In genomic region chr13:41935501-41935900, GRCh38 we compare ENCODE assay signal across 16 cellular contexts. TPM values are rescaled to one million over a fixed set of nuclear protein-coding genes. Genes with fewer than 3 reads are reported as not detected.
DNase-seq lines count a peak whose midpoint lies in the region; ATAC-seq, FAIRE-seq and TF ChIP-seq lines count a peak whose summit lies in the region.
"Had no signal": no experiment of that assay in that cellular context is flagged by ENCODE, and none has a peak within 500 bp of the region (broad histone marks: within the 10 kb centered on the region; RNA-seq: fewer than 3 reads in every experiment).

No MANE protein-coding gene starts in this region.

- peaks cover 19% of the 10 kb centered on the region for H3K4me1 ChIP-seq in HepG2 (ENCODE audit: insufficient read depth, low read length)
- peaks cover 0 to 19% (median 5%) of the 10 kb centered on the region in 4 donors for H3K4me1 ChIP-seq in right lobe of liver
- H3K4me1 ChIP-seq in K562 (replicated peaks in 1 of 2; ENCODE audit: control insufficient read depth in 2 of 2, insufficient read depth in 2 of 2, low read length in 2 of 2), result no peaks in the 10 kb centered on the region
- no peaks in the 10 kb centered on the region for H3K4me1 ChIP-seq in mucosa of descending colon (ENCODE audit: low read depth)

- WGBS in HepG2 (ENCODE audit: low lambda C conversion rate), result 89% methylated on average over 1 of the region's 1 CpG
- 67% methylated on average over 1 of the region's 1 CpG for WGBS in right lobe of liver (ENCODE audit: insufficient coverage, low coverage, low lambda C conversion rate, missing lambda C conversion rate)
- 38% methylated on average over 1 of the region's 1 CpG for WGBS in K562 (ENCODE audit: insufficient coverage, low coverage, missing lambda C conversion rate)

- no peak overlapping the region for H3K9ac ChIP-seq in HepG2 (ENCODE audit: insufficient read depth, low read depth, low read length)
- H3K9ac ChIP-seq in K562 (ENCODE audit: insufficient read depth in 1 of 2, low read depth in 2 of 2, low read length in 2 of 2), result no peak overlapping the region
- H3K9ac ChIP-seq: GM23248 had no signal

- TF ChIP-seq RAD21 in HepG2 (CRISPR knock-in tag; IDR thresholded peaks at IDR 0.05) (no peak), K562 (CRISPR knock-in tag; conservative IDR thresholded peaks at IDR 0.05 in 1 of 2, IDR thresholded peaks at IDR 0.05 in 1 of 2) (no peak)

- TF ChIP-seq CTCF in HepG2 (CRISPR knock-in tag; IDR thresholded peaks at IDR 0.05) (no peak), right lobe of liver (IDR thresholded peaks at IDR 0.05) (no peak), K562 (IDR thresholded peaks at IDR 0.05 in 2 of 3, conservative IDR thresholded peaks at IDR 0.05 in 1 of 3; ENCODE audit: insufficient read depth in 2 of 3, low read depth in 1 of 3, low read length in 3 of 3) (no peak), mucosa of descending colon (IDR thresholded peaks at IDR 0.05) (no peak)

- DNase-seq in HepG2 (ENCODE audit: low spot score) (no peak), right lobe of liver (no peak), K562 (ENCODE audit: extremely low read depth in 1 of 4, low spot score in 3 of 4) (no peak), mucosa of descending colon (peak in 1 of 3 donors; percentile 13), cortex of kidney (lab: John Stamatoyannopoulos, UW) (no peak), activated gamma-delta T cell (lab: John Stamatoyannopoulos, UW) (no peak)
- DNase-seq: C1 segment of cervical spinal cord; Calu3; CD4-positive, alpha-beta memory T cell; COR-L47; DMS53; DMS79 treated with DMSO at 0.1 percent for 48 hours; GM23248; H7; HCEC 1CT had no signal

- TF ChIP-seq POLR2A in HepG2 (IDR thresholded peaks at IDR 0.05; ENCODE audit: insufficient read depth in 1 of 2, low read depth in 2 of 2, low read length in 2 of 2), result no peak
- no peak for TF ChIP-seq POLR2A in right lobe of liver (IDR thresholded peaks at IDR 0.05)
- TF ChIP-seq POLR2A in K562 (conservative IDR thresholded peaks at IDR 0.05), result no peak

- ATAC-seq in HepG2 (no peak), right lobe of liver (no peak), K562 (0 out of 3 replicates have a peak, but pooled peaks have one; percentile 37), mucosa of descending colon (peak; percentile 55)

- H3K27me3 ChIP-seq in HepG2 (ENCODE audit: control insufficient read depth in 1 of 2, insufficient read depth in 2 of 2, low read length in 2 of 2) (no peaks in the 10 kb centered on the region), right lobe of liver (no peaks in the 10 kb centered on the region), K562 (ENCODE audit: control insufficient read depth in 2 of 2, insufficient read depth in 2 of 2, low read length in 2 of 2) (no peaks in the 10 kb centered on the region)

- H3K36me3 ChIP-seq in HepG2 (replicated peaks in 1 of 2; ENCODE audit: control insufficient read depth in 1 of 2, insufficient read depth in 2 of 2, low read length in 2 of 2) (0 out of 5 replicates have a peak, but pooled peaks cover 0 to 5% of the 10 kb centered on the region in 2 experiments), right lobe of liver (no peaks in the 10 kb centered on the region), K562 (ENCODE audit: control insufficient read depth, insufficient read depth, low read length) (peaks cover 11% of the 10 kb centered on the region; the same call in 1 of the 3 replicates), mucosa of descending colon (ENCODE audit: low read depth) (no peaks in the 10 kb centered on the region)

- H3K27ac ChIP-seq in HepG2 (ENCODE audit: extremely low read length, insufficient read depth, low read length) (no peak overlapping the region), right lobe of liver (no peak overlapping the region), K562 (ENCODE audit: extremely low read depth, low read depth, low read length) (no peak overlapping the region)
- H3K27ac ChIP-seq: GM23248 had no signal

- intact Hi-C loops in HepG2 (cut with micrococcal nuclease; ENCODE audit: unreplicated experiment) (no loop called here), right lobe of liver (cut with DNase I) (no loop called here), K562 (cut with micrococcal nuclease) (no loop called here), mucosa of descending colon (cut with DNase I, micrococcal nuclease) (no loop called here)

- no peaks in the 10 kb centered on the region for H4K20me1 ChIP-seq in HepG2 (ENCODE audit: insufficient read depth, low read length)
- no peaks in the 10 kb centered on the region for H4K20me1 ChIP-seq in K562 (replicated peaks; ENCODE audit: control insufficient read depth, insufficient read depth, low read length)

- no peak for FAIRE-seq in HepG2 (lab: Jason Lieb, UNC)
- no peak for FAIRE-seq in K562 (lab: Jason Lieb, UNC)
- FAIRE-seq: H1 had no signal

- TF ChIP-seq EP300 in HepG2 (IDR thresholded peaks at IDR 0.05; ENCODE audit: low read depth in 2 of 2, low read length in 2 of 2) (no peak), HepG2 (CRISPR knock-in tag; IDR thresholded peaks at IDR 0.05; ENCODE audit: borderline replicate concordance) (no peak), K562 (IDR thresholded peaks at IDR 0.05; ENCODE audit: low read length) (no peak)

- no TSS peak for BruUV-seq in HepG2 (replicated peaks; lab: Mats Ljungman, UMichigan)
- BruUV-seq in K562 (replicated peaks; lab: Mats Ljungman, UMichigan), result no TSS peak

- H3K9me3 ChIP-seq in HepG2 (ENCODE audit: low read length), result no peaks in the 10 kb centered on the region; the same call in 1 of the 2 replicates
- no peaks in the 10 kb centered on the region for H3K9me3 ChIP-seq in right lobe of liver
- no peaks in the 10 kb centered on the region for H3K9me3 ChIP-seq in K562 (replicated peaks; ENCODE audit: control insufficient read depth, insufficient read depth, low read depth, low read length)
- H3K9me3 ChIP-seq in mucosa of descending colon, result no peaks in the 10 kb centered on the region

- H3K79me2 ChIP-seq in HepG2 (ENCODE audit: insufficient read depth, low read length), result peaks cover 12% of the 10 kb centered on the region
- H3K79me2 ChIP-seq in K562 (ENCODE audit: control insufficient read depth, insufficient read depth, low read length), result peaks cover 29% of the 10 kb centered on the region

- H3K4me2 ChIP-seq in HepG2 (ENCODE audit: low read depth, low read length), result 0 out of 2 replicates have a peak overlapping the region, but pooled peaks have one; percentile 3
- H3K4me2 ChIP-seq in K562 (ENCODE audit: insufficient read depth, low read length), result no peak overlapping the region

- no peak overlapping the region for H3K4me3 ChIP-seq in HepG2 (replicated peaks in 1 of 3; ENCODE audit: insufficient read depth in 1 of 3, low read depth in 2 of 3, low read length in 3 of 3)
- no peak overlapping the region for H3K4me3 ChIP-seq in right lobe of liver
- H3K4me3 ChIP-seq in K562, result no peak overlapping the region
- H3K4me3 ChIP-seq in mucosa of descending colon, result no peak overlapping the region
- H3K4me3 ChIP-seq: GM23248 had no signal

- H2AFZ ChIP-seq in HepG2 (ENCODE audit: low read length), result no peak overlapping the region
- no peak overlapping the region for H2AFZ ChIP-seq in K562 (ENCODE audit: low read depth, low read length)
- H2AFZ ChIP-seq: GM23248 had no signal

- H3K9me1 ChIP-seq in K562 (ENCODE audit: control insufficient read depth, insufficient read depth, low read length), result no peaks in the 10 kb centered on the region

- CTCF ChIA-PET in HepG2 (lab: Yijun Ruan, JAX; ENCODE audit: low intra/inter-chr PET ratio, low total read pairs) (no interaction called here), K562 (lab: Yijun Ruan, JAX; ENCODE audit: low intra/inter-chr PET ratio) (no interaction called here)

- in situ Hi-C loops in HepG2 (cut with HindIII; ENCODE audit: extremely low pct_ligation_motif_present, low pct_unique_long_range_greater_than_20kb) (no loop called here), K562 (cut with MboI) (no loop called here)

- POLR2A ChIA-PET in HepG2 (lab: Yijun Ruan, JAX) (no interaction called here), K562 (lab: Yijun Ruan, JAX) (interaction anchor here (1.1 kb wide), 1 partner anchor 24 kb away, joined by 3 read pairs; no protein-coding TSS in a partner anchor)

RNA-seq across cellular contexts. Expression of gene VWA8, which starts 25.4 kb away (rescaled TPM):
- 16.0 and 17.3 TPM in 2 replicates for total RNA-seq in HepG2 (2016; rRNA removed; fragmentation: Illumina TruSeq; extraction: Trizol)
- total RNA-seq in HepG2 (2016; cell fraction: cytosol; rRNA removed; fragmentation: Illumina TruSeq; extraction: Trizol; ENCODE audit: low read depth), result 29.5 and 36.0 TPM in 2 replicates
- total RNA-seq in HepG2 (2016; cell fraction: insoluble cytoplasmic fraction; rRNA removed; fragmentation: Illumina TruSeq; extraction: Trizol), result 14.3 and 15.4 TPM in 2 replicates
- total RNA-seq in HepG2 (2016; cell fraction: membrane; rRNA removed; fragmentation: Illumina TruSeq; extraction: Trizol), result 8.3 and 9.1 TPM in 2 replicates
- 37.4 and 38.1 TPM in 2 replicates for total RNA-seq in HepG2 (2016; cell fraction: nucleus; rRNA removed; fragmentation: Illumina TruSeq; extraction: Trizol)
- 7.4 and 9.1 TPM in 2 replicates for polyA plus RNA-seq in HepG2 (2011; rRNA removed)
- polyA plus RNA-seq in HepG2 (2011; cell fraction: cytosol; rRNA removed), result 4.4 and 6.1 TPM in 2 replicates
- polyA plus RNA-seq in HepG2 (2011; cell fraction: nucleus; rRNA removed), result 8.4 and 9.0 TPM in 2 replicates
- polyA plus RNA-seq in HepG2 (2012), result 9.2 and 9.8 TPM in 2 replicates
- polyA plus RNA-seq in HepG2 (2016; cell fraction: cytosol; fragmentation: Illumina TruSeq; extraction: Trizol; ENCODE audit: low read depth), result 0.53 and 0.77 TPM in 2 replicates
- 11.1 and 11.5 TPM in 2 replicates for polyA plus RNA-seq in HepG2 (2016; cell fraction: insoluble cytoplasmic fraction; fragmentation: Illumina TruSeq; extraction: Trizol; ENCODE audit: low read depth)
- 1.3 and 1.6 TPM in 2 replicates for polyA plus RNA-seq in HepG2 (2016; cell fraction: membrane; fragmentation: Illumina TruSeq; extraction: Trizol; ENCODE audit: low read depth)
- polyA plus RNA-seq in HepG2 (2016; cell fraction: nucleus; fragmentation: Illumina TruSeq; extraction: Trizol; ENCODE audit: insufficient read depth, low read depth), result 12.4 and 14.5 TPM in 2 replicates
- polyA minus RNA-seq in HepG2 (2011; rRNA and poly(A)+ RNA removed; ENCODE audit: low replicate concordance), result 16.6 and 20.1 TPM in 2 replicates
- 13.1 and 13.9 TPM in 2 replicates for polyA minus RNA-seq in HepG2 (2011; cell fraction: cytosol; rRNA and poly(A)+ RNA removed)
- polyA minus RNA-seq in HepG2 (2011; cell fraction: nucleus; rRNA and poly(A)+ RNA removed), result 80.6 and 100 TPM in 2 replicates
- total RNA-seq in right lobe of liver, result 10 to 100 TPM; 19.4 to 33.8 (median 30.8) TPM
- total RNA-seq in K562 (2011; cell fraction: chromatin; rRNA removed; ENCODE audit: low replicate concordance), result 51.5 and 98.5 TPM in 2 replicates
- 19.5 and 33.3 TPM in 2 replicates for total RNA-seq in K562 (2011; cell fraction: nucleolus; rRNA removed)
- total RNA-seq in K562 (2011; cell fraction: nucleoplasm; rRNA removed), result 28.0 and 37.8 TPM in 2 replicates
- 12.6 and 13.3 TPM in 2 replicates for total RNA-seq in K562 (2014; rRNA removed)
- total RNA-seq in K562 (2014; rRNA removed; fragmentation: Illumina TruSeq; extraction: Trizol), result 18.1 and 18.5 TPM in 2 replicates
- total RNA-seq in K562 (2015; rRNA removed; fragmentation: Illumina TruSeq; extraction: Trizol), result 13.5 and 15.8 TPM in 2 replicates
- 17.3 and 21.5 TPM in 2 replicates for total RNA-seq in K562 (2021)
- 12.4 and 13.2 TPM in 2 replicates for polyA plus RNA-seq in K562 (2011; rRNA removed)
- polyA plus RNA-seq in K562 (2011; cell fraction: cytosol; rRNA removed), result 3.6 and 6.2 TPM in 2 replicates
- 15.2 and 18.6 TPM in 2 replicates for polyA plus RNA-seq in K562 (2011; cell fraction: nucleus; rRNA removed)
- polyA plus RNA-seq in K562 (2012), result 10.8 and 11.4 TPM in 2 replicates
- 10.2 and 13.7 TPM in 2 replicates for polyA plus RNA-seq in K562 (2014; fragmentation: Illumina TruSeq; extraction: Trizol)
- 1 to 10 TPM; 2.1 to 2.5 TPM for polyA plus RNA-seq in K562 (2014; fragmentation: Nextera tagmentation; extraction: Ambion mirVana)
- 7.9 and 9.1 TPM in 2 replicates for polyA plus RNA-seq in K562 (2014; rRNA removed)
- polyA minus RNA-seq in K562 (2011; rRNA and poly(A)+ RNA removed), result 47.7 and 54.5 TPM in 2 replicates
- polyA minus RNA-seq in K562 (2011; cell fraction: cytosol; rRNA and poly(A)+ RNA removed), result 13.7 and 14.8 TPM in 2 replicates
- polyA minus RNA-seq in K562 (2011; cell fraction: nucleus; rRNA and poly(A)+ RNA removed), result 51.6 and 66.0 TPM in 2 replicates
- 10 to 100 TPM; 19.1 to 31.5 (median 27.0) TPM for total RNA-seq in mucosa of descending colon

Comparison
In these comparisons a context has a peak if more than half of its experiments do, and no peak if none do; other contexts are left out.
1. ATAC-seq: peak in K562 (single experiment) and mucosa of descending colon (single experiment); none in HepG2 (single experiment) and right lobe of liver (0 of 4).